In genomic region chr1:25080294-25081209, GRCh38 we compare ENCODE assay signal across 13 cellular contexts.
A peak's percentile ranks its signal among the peaks of the same experiment; 100 is the strongest.
DNase-seq lines count a peak whose midpoint lies in the region; ATAC-seq, FAIRE-seq and TF ChIP-seq lines count a peak whose summit lies in the region.
"Had no signal": no experiment of that assay in that cellular context is flagged by ENCODE, and none has a peak within 500 bp of the region (broad histone marks: within the 10 kb centered on the region; RNA-seq: fewer than 3 reads in every experiment).

No MANE protein-coding gene starts in this region.

- no peaks in the 10 kb centered on the region for H3K79me2 ChIP-seq in SU-DHL-6 (ENCODE audit: insufficient read depth, low read length)
- H3K79me2 ChIP-seq in HepG2 (ENCODE audit: insufficient read depth, low read length): no peaks in the 10 kb centered on the region

- in situ Hi-C loops in KBM-7 (cut with MboI; ENCODE audit: low pct_unique_long_range_greater_than_20kb, low sequenced_read_pairs) (no loop called here), HepG2 (cut with HindIII; ENCODE audit: extremely low pct_ligation_motif_present, low pct_unique_long_range_greater_than_20kb) (no loop called here)

- intact Hi-C loops in HepG2 (cut with micrococcal nuclease; ENCODE audit: unreplicated experiment): no loop called here

- H3K4me3 ChIP-seq in SU-DHL-6 (ENCODE audit: insufficient read depth, low read length, poor library complexity, severe bottlenecking): no peak overlapping the region
- no peak overlapping the region for H3K4me3 ChIP-seq in HepG2 (replicated peaks in 1 of 3; ENCODE audit: insufficient read depth in 1 of 3, low read depth in 2 of 3, low read length in 3 of 3)
- H3K4me3 ChIP-seq in MG63: no peak overlapping the region
- H3K4me3 ChIP-seq: skin epidermis had no signal

- H4K20me1 ChIP-seq in SU-DHL-6 (ENCODE audit: low read depth, low read length) (no peaks in the 10 kb centered on the region), HepG2 (ENCODE audit: insufficient read depth, low read length) (no peaks in the 10 kb centered on the region)

- no peak for ATAC-seq in HepG2
- ATAC-seq: esophagus mucosa had no signal

- no peak overlapping the region for H3K9ac ChIP-seq in SU-DHL-6 (ENCODE audit: low read length)
- H3K9ac ChIP-seq in HepG2 (ENCODE audit: insufficient read depth, low read depth, low read length): no peak overlapping the region; the same call in 1 of the 2 replicates

- no peak for FAIRE-seq in HepG2 (lab: Jason Lieb, UNC)
- FAIRE-seq: RCC 7860 had no signal

- peak; percentile 71 for DNase-seq in CD1c-positive myeloid dendritic cell (ENCODE audit: extremely low spot score)
- peak; percentile 31 for DNase-seq in KBM-7
- DNase-seq in HepG2 (ENCODE audit: low spot score): no peak
- DNase-seq in activated gamma-delta T cell (lab: John Stamatoyannopoulos, UW): no peak
- DNase-seq in retina: no peak
- no peak for DNase-seq in NCI-H128 (lab: John Stamatoyannopoulos, UW; ENCODE audit: unreplicated experiment)
- no peak for DNase-seq in MG63
- DNase-seq: activated B cell treated with CpG ODN at 0.5 μM for 24 hours, NCI-H1930 had no signal

- POLR2A ChIA-PET in HepG2 (lab: Yijun Ruan, JAX): interaction anchor here (0.6 kb wide), 1 partner anchor 152 kb away, joined by 3 read pairs; the partner anchor contains the start of gene SYF2

- TF ChIP-seq POLR2A in HepG2 (IDR thresholded peaks at IDR 0.05; ENCODE audit: insufficient read depth in 1 of 2, low read depth in 2 of 2, low read length in 2 of 2): no peak

- H3K9me3 ChIP-seq in SU-DHL-6 (ENCODE audit: insufficient read depth, low read length) (peaks cover 8% of the 10 kb centered on the region; the same call in 1 of the 2 replicates), HepG2 (ENCODE audit: low read length) (peaks cover 7% of the 10 kb centered on the region; the same call in 1 of the 2 replicates), MG63 (peaks cover 2% of the 10 kb centered on the region; the same call in 1 of the 2 replicates)

- H3K36me3 ChIP-seq in SU-DHL-6 (ENCODE audit: low read length): no peaks in the 10 kb centered on the region
- H3K36me3 ChIP-seq in HepG2 (replicated peaks in 1 of 2; ENCODE audit: control insufficient read depth in 1 of 2, insufficient read depth in 2 of 2, low read length in 2 of 2): no peaks in the 10 kb centered on the region
- no peaks in the 10 kb centered on the region for H3K36me3 ChIP-seq in MG63

- WGBS in HepG2 (ENCODE audit: low lambda C conversion rate): 11% methylated on average over 7 of the region's 8 CpGs

- no peaks in the 10 kb centered on the region for H3K4me1 ChIP-seq in HepG2 (ENCODE audit: insufficient read depth, low read length)

- no peaks in the 10 kb centered on the region for H3F3A ChIP-seq in SU-DHL-6 (ENCODE audit: insufficient read depth)

- H2AFZ ChIP-seq in SU-DHL-6 (ENCODE audit: low read depth, low read length, severe bottlenecking) (peak overlapping the region; percentile 10), HepG2 (ENCODE audit: low read length) (no peak overlapping the region)

- no peak for TF ChIP-seq RAD21 in HepG2 (CRISPR knock-in tag; IDR thresholded peaks at IDR 0.05)

- H3K27ac ChIP-seq in SU-DHL-6 (ENCODE audit: low read depth, low read length) (no peak overlapping the region), HepG2 (ENCODE audit: extremely low read length, insufficient read depth, low read length) (no peak overlapping the region)

- no peak for TF ChIP-seq EP300 in HepG2 (IDR thresholded peaks at IDR 0.05; ENCODE audit: low read depth in 2 of 2, low read length in 2 of 2)
- no peak for TF ChIP-seq EP300 in HepG2 (CRISPR knock-in tag; IDR thresholded peaks at IDR 0.05; ENCODE audit: borderline replicate concordance)

- no TSS peak for BruUV-seq in HepG2 (replicated peaks; lab: Mats Ljungman, UMichigan)

- TF ChIP-seq CTCF in SU-DHL-6 (IDR thresholded peaks at IDR 0.05; ENCODE audit: insufficient read depth, low read length, poor library complexity, severe bottlenecking) (no peak), HepG2 (CRISPR knock-in tag; IDR thresholded peaks at IDR 0.05) (no peak)

- CTCF ChIA-PET in HepG2 (lab: Yijun Ruan, JAX; ENCODE audit: low intra/inter-chr PET ratio, low total read pairs): no interaction called here

- no peak overlapping the region for H3K4me2 ChIP-seq in SU-DHL-6 (ENCODE audit: low read depth, low read length, poor library complexity, severe bottlenecking)
- peak overlapping the region; percentile 38 for H3K4me2 ChIP-seq in HepG2 (ENCODE audit: low read depth, low read length)

- H3K9me2 ChIP-seq in SU-DHL-6 (replicated peaks; ENCODE audit: insufficient read depth, low read length): no peaks in the 10 kb centered on the region

- H3K27me3 ChIP-seq in SU-DHL-6 (ENCODE audit: low read length) (no peaks in the 10 kb centered on the region), HepG2 (ENCODE audit: control insufficient read depth in 1 of 2, insufficient read depth in 2 of 2, low read length in 2 of 2) (peaks cover 0 to 11% of the 10 kb centered on the region in 2 experiments; a peak in 1 of 5 replicates), MG63 (no peaks in the 10 kb centered on the region)

TF ChIP-seq in HepG2, 621 proteins besides CTCF, POLR2A, EP300 and RAD21:
- TF ChIP-seq ZNF766 (CRISPR knock-in tag; IDR thresholded peaks at IDR 0.05; ENCODE audit: borderline replicate concordance) (no peak), PHF8 (CRISPR knock-in tag; IDR thresholded peaks at IDR 0.05) (no peak), NFYC (CRISPR knock-in tag; IDR thresholded peaks at IDR 0.05) (peak; percentile 50; the same call in 1 of the 2 replicates)
- TF ChIP-seq, protein P1, sequence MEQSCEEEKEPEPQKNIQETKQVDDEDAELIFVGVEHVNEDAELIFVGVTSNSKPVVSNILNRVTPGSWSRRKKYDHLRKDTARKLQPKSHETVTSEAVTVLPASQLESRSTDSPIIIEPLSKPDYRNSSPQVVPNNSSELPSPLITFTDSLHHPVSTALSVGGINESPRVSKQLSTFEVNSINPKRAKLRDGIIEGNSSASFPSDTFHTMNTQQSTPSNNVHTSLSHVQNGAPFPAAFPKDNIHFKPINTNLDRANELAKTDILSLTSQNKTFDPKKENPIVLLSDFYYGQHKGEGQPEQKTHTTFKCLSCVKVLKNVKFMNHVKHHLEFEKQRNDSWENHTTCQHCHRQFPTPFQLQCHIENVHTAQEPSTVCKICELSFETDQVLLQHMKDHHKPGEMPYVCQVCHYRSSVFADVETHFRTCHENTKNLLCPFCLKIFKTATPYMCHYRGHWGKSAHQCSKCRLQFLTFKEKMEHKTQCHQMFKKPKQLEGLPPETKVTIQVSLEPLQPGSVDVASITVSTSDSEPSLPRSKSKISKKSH (CRISPR knock-in tag; IDR thresholded peaks at IDR 0.05; ENCODE audit: borderline replicate concordance): no peak
TF ChIP-seq in HepG2: peak in this region for 1.

Comparison
In these comparisons a context has a peak if more than half of its experiments do, and no peak if none do; other contexts are left out.
1. DNase-seq: peak in CD1c-positive myeloid dendritic cell (single experiment) and KBM-7 (single experiment); none in HepG2 (single experiment), activated gamma-delta T cell (single experiment), retina (single experiment), NCI-H128 (single experiment) and MG63 (single experiment).